ENCODE assay signal across 8 cellular contexts in genomic region chr2:54657664-54658083, GRCh38.
DNase-seq lines count a peak whose midpoint lies in the region; TF ChIP-seq lines count a peak whose summit lies in the region.

No MANE protein-coding gene starts in this region.

- no peaks in the 10 kb centered on the region for H3K27me3 ChIP-seq in A673 (replicated peaks; ENCODE audit: insufficient read depth, low read depth, low read length, poor library complexity)

- H3K27ac ChIP-seq in A673 (ENCODE audit: low read depth, low read length, poor library complexity, severe bottlenecking) (no peak overlapping the region), coronary artery (peak overlapping the region in 1 of 2 donors; percentile 22)

- H3K9me3 ChIP-seq in A673 (ENCODE audit: low read depth, low read length, poor library complexity, severe bottlenecking): no peaks in the 10 kb centered on the region

- peaks cover 15% of the 10 kb centered on the region for H3K4me1 ChIP-seq in A673 (ENCODE audit: insufficient read depth, low read length, poor library complexity, severe bottlenecking)

- POLR2A ChIA-PET in A673 (lab: Charles Lee; ENCODE audit: low non-redundant PET) (no interaction called here), GM10248 (lab: Yijun Ruan, JAX) (no interaction called here)

- DNase-seq in A673 (ENCODE audit: low spot score) (peak; percentile 39), GM10248 (ENCODE audit: extremely low spot score) (peak; percentile 48), M059J (ENCODE audit: low read depth) (peak; percentile 27), fibroblast of pulmonary artery (ENCODE audit: low read depth) (peak; percentile 60), pons (ENCODE audit: low spot score) (peak; percentile 58), coronary artery (ENCODE audit: low spot score) (no peak), NCI-H1105 (lab: John Stamatoyannopoulos, UW) (no peak)
- peak; percentile 48 for DNase-seq in activated CD4-positive, alpha-beta T cell treated with anti-CD3 and anti-CD28 coated beads, Interleukin-2, amount 50 U/mL, for 48 hours

- intact Hi-C loops in A673 (cut with micrococcal nuclease; ENCODE audit: unreplicated experiment): no loop called here

- CTCF ChIA-PET in A673 (lab: Charles Lee) (interaction anchor here (0.5 to 1.1 kb wide), 4 partner anchors 42 to 533 kb away, joined by 3 to 4 read pairs (median 4); no protein-coding TSS in a partner anchor), GM10248 (lab: Yijun Ruan, JAX) (interaction anchor here (1.2 to 5.2 kb wide), 16 partner anchors 9 to 181 kb away, joined by 3 to 37 read pairs (median 4); no protein-coding TSS in a partner anchor)

- peak; percentile 66 for TF ChIP-seq CTCF in A673 (conservative IDR thresholded peaks at IDR 0.05; ENCODE audit: low read depth, low read length)
- TF ChIP-seq CTCF in GM10248 (IDR thresholded peaks at IDR 0.05; ENCODE audit: control extremely low read depth, extremely low read depth, low read depth, missing control alignments): peak; percentile 45
- peak; percentile 55 for TF ChIP-seq CTCF in fibroblast of pulmonary artery (IDR thresholded peaks at IDR 0.05; ENCODE audit: low read length, missing control alignments)
- TF ChIP-seq CTCF in coronary artery (IDR thresholded peaks at IDR 0.05): no peak

- peaks cover 66% of the 10 kb centered on the region for H3K36me3 ChIP-seq in A673 (ENCODE audit: insufficient read depth, low read length, poor library complexity, severe bottlenecking)

- BruUV-seq in A673 (replicated peaks; lab: Mats Ljungman, UMichigan): no TSS peak

- H3K4me3 ChIP-seq in A673 (ENCODE audit: low read depth, low read length, poor library complexity, severe bottlenecking) (no peak overlapping the region), fibroblast of pulmonary artery (replicated peaks; ENCODE audit: low read depth, low read length) (no peak overlapping the region), coronary artery (no peak overlapping the region)

Comparison
In these comparisons a context has a peak if more than half of its experiments do, and no peak if none do; other contexts are left out.
1. DNase-seq: peak in A673 (single experiment), GM10248 (single experiment), M059J (single experiment), activated CD4-positive, alpha-beta T cell treated with anti-CD3 and anti-CD28 coated beads, Interleukin-2, amount 50 U/mL, for 48 hours (2 of 2), fibroblast of pulmonary artery (single experiment) and pons (single experiment); none in coronary artery (single experiment) and NCI-H1105 (single experiment).